16 cellular contexts compared by ENCODE assay signal in genomic region chr3:98961161-98962155, GRCh38.
DNase-seq lines count a peak whose midpoint lies in the region; ATAC-seq and TF ChIP-seq lines count a peak whose summit lies in the region.
"Had no signal": no experiment of that assay in that cellular context is flagged by ENCODE, and none has a peak within 500 bp of the region (broad histone marks: within the 10 kb centered on the region; RNA-seq: fewer than 3 reads in every experiment).

No MANE protein-coding gene starts in this region.

- H3K36me3 ChIP-seq in RWPE2 (ENCODE audit: low read depth) = no peaks in the 10 kb centered on the region
- H3K36me3 ChIP-seq: vagina had no signal

- H3K9me3 ChIP-seq in RWPE2 (ENCODE audit: severe bottlenecking) = no peaks in the 10 kb centered on the region
- H3K9me3 ChIP-seq: vagina had no signal

- peak overlapping the region; percentile 99 for H3K27ac ChIP-seq in RWPE2 (ENCODE audit: poor library complexity, severe bottlenecking)
- H3K27ac ChIP-seq: C4-2B, vagina had no signal

- TF ChIP-seq CTCF in RWPE2 (IDR thresholded peaks at IDR 0.05; ENCODE audit: poor library complexity, severe bottlenecking) (no peak), epithelial cell of esophagus (IDR thresholded peaks at IDR 0.05; ENCODE audit: insufficient read depth, low read depth, low read length, missing control alignments) (no peak), retinal pigment epithelial cell (conservative IDR thresholded peaks at IDR 0.05; ENCODE audit: low read depth, low read length) (no peak)

- ATAC-seq in RWPE2 (ENCODE audit: low read depth) (peak; percentile 40), HG03432 (IDR thresholded peaks at IDR 0.05; ENCODE audit: unreplicated experiment) (no peak)
- ATAC-seq: GM12878 had no signal

- DNase-seq in GM03348 (ENCODE audit: low spot score) (peak; percentile 33), RWPE2 (ENCODE audit: low spot score) (no peak), epithelial cell of esophagus (ENCODE audit: low read depth) (peak; percentile 82), retinal pigment epithelial cell (ENCODE audit: low read depth) (peak; percentile 55), COR-L47 (lab: John Stamatoyannopoulos, UW) (no peak)
- no peak for DNase-seq in stimulated activated CD4-positive, alpha-beta T cell treated with anti-CD3 and anti-CD28 coated beads, Interleukin-4, amount 100 ng/mL, for 4 hours
- no peak for DNase-seq in effector CD4-positive, alpha-beta T cell
- DNase-seq: activated CD4-positive, alpha-beta memory T cell treated with anti-CD3 and anti-CD28 coated beads for 36 hours; activated naive CD8-positive, alpha-beta T cell treated with anti-CD3 and anti-CD28 coated beads, Interleukin-2, amount 10 ng/mL, durations not matched to agents 7 days and 5 days; activated T-cell treated with anti-CD3 and anti-CD28 coated beads, Interleukin-2, amount 50 U/mL, for 48 hours; cortex of kidney; NCI-H1092 had no signal

- H3K4me1 ChIP-seq in RWPE2 (ENCODE audit: insufficient read depth, poor library complexity, severe bottlenecking) = peaks cover 62% of the 10 kb centered on the region
- H3K4me1 ChIP-seq: vagina had no signal

- H3K4me3 ChIP-seq in RWPE2 (ENCODE audit: severe bottlenecking) (no peak overlapping the region), epithelial cell of esophagus (ENCODE audit: low read length) (no peak overlapping the region), retinal pigment epithelial cell (ENCODE audit: low read length) (peak overlapping the region; percentile 9)
- H3K4me3 ChIP-seq: GM12878, vagina had no signal

- no peaks in the 10 kb centered on the region for H3K27me3 ChIP-seq in RWPE2 (ENCODE audit: insufficient read depth, poor library complexity, severe bottlenecking)
- H3K27me3 ChIP-seq: vagina had no signal

Comparison
In these comparisons a context has a peak if more than half of its experiments do, and no peak if none do; other contexts are left out.
1. DNase-seq: peak in GM03348 (single experiment), epithelial cell of esophagus (single experiment) and retinal pigment epithelial cell (single experiment); none in RWPE2 (single experiment), COR-L47 (single experiment), stimulated activated CD4-positive, alpha-beta T cell treated with anti-CD3 and anti-CD28 coated beads, Interleukin-4, amount 100 ng/mL, for 4 hours (0 of 2) and effector CD4-positive, alpha-beta T cell (single experiment).